Comparison of ENCODE assay signal across 26 cellular contexts in the genomic region with DNA sequence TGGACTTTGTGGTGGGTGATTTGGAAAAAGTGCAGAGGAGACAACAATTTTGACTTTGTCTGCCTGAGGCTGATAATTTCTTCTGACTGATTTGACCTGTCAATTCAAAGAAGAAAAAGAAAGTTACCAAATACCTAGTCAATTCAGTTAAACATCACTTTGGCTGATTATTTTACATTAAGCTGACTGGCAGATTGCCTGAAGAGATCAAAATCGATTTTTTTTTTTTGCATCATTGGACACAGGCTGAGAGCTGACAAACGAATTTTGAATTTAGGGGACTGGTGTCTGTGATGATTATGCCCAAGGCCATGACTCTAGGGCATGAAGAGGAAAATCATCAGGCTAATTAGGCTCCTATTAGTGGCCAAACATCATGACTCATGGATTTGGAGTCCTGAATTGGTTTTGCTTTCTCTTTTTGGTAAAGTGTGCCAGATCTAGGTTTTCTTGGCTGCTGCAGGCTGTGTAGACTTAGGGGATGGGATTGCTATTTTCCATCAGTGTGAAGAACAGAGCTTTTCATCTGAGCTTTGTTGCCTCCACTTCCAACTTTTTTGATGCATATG.
DNase-seq lines count a peak whose midpoint lies in the region; TF ChIP-seq lines count a peak whose summit lies in the region.
"Had no signal": no experiment of that assay in that cellular context is flagged by ENCODE, and none has a peak within 500 bp of the region (broad histone marks: within the 10 kb centered on the region; RNA-seq: fewer than 3 reads in every experiment).

No MANE protein-coding gene starts in this region.

- H3K36me3 Mint-ChIP-seq in HFFc6 (ENCODE audit: low read depth): no peaks in the 10 kb centered on the region
- H3K36me3 Mint-ChIP-seq: activated naive CD8-positive, alpha-beta T cell treated with anti-CD3 and anti-CD28 coated beads, Interleukin-2, amount 10 ng/mL, durations not matched to agents 7 days and 5 days; stimulated activated naive B cell treated with anti-CD40 and anti-IgM and Interleukin-4, amounts not matched to agents 10 μg/mL and 1 μg/mL and 100 μg/mL, for 72 hours; type B pancreatic cell had no signal

- H3K4me1 Mint-ChIP-seq in HFFc6 (ENCODE audit: low read depth): peaks cover 62% of the 10 kb centered on the region
- H3K4me1 Mint-ChIP-seq: activated naive CD8-positive, alpha-beta T cell treated with anti-CD3 and anti-CD28 coated beads, Interleukin-2, amount 10 ng/mL, durations not matched to agents 7 days and 5 days; stimulated activated naive B cell treated with anti-CD40 and anti-IgM and Interleukin-4, amounts not matched to agents 10 μg/mL and 1 μg/mL and 100 μg/mL, for 72 hours had no signal

- DNase-seq in COR-L47 (lab: John Stamatoyannopoulos, UW): peak; percentile 31
- DNase-seq in HFFc6: peak; percentile 59
- DNase-seq in NCI-H446 treated with DMSO at 0.1 percent for 48 hours (lab: John Stamatoyannopoulos, UW): peak; percentile 51
- peak; percentile 50 for DNase-seq in astrocyte of the hippocampus (ENCODE audit: low read depth, low spot score)
- DNase-seq in kidney glomerular epithelial cell (lab: John Stamatoyannopoulos, UW): no peak
- no peak for DNase-seq in GM03348 (ENCODE audit: low spot score)
- no peak for DNase-seq in ACHN
- no peak for DNase-seq in NCI-H1436 (lab: John Stamatoyannopoulos, UW)
- DNase-seq: activated gamma-delta T cell; activated naive CD8-positive, alpha-beta T cell treated with anti-CD3 and anti-CD28 coated beads, Interleukin-2, amount 10 ng/mL, durations not matched to agents 7 days and 5 days; activated T-cell treated with anti-CD3 and anti-CD28 coated beads, Interleukin-2, amount 50 U/mL, for 24 hours; caudate nucleus; cortex of kidney; DMS153; effector memory CD8-positive, alpha-beta T cell; GM23248; left ventricle myocardium inferior; mesenchymal stem cell; NCI-H187; NCI-H774; nephron progenitor cell; PC-3; stimulated activated naive B cell treated with anti-CD40 and anti-IgM and Interleukin-4, amounts not matched to agents 10 μg/mL and 1 μg/mL and 100 μg/mL, for 72 hours; substantia nigra; T-helper 2 cell had no signal

- in situ Hi-C loops in ACHN (cut with HindIII; ENCODE audit: low pct_ligation_motif_present, low pct_unique_long_range_greater_than_20kb, low sequenced_read_pairs): no loop called here

- H3K4me3 Mint-ChIP-seq in HFFc6: peak overlapping the region; percentile 56
- H3K4me3 Mint-ChIP-seq: activated naive CD8-positive, alpha-beta T cell treated with anti-CD3 and anti-CD28 coated beads, Interleukin-2, amount 10 ng/mL, durations not matched to agents 7 days and 5 days; activated T-cell treated with anti-CD3 and anti-CD28 coated beads, Interleukin-2, amount 50 U/mL, for 24 hours; effector memory CD8-positive, alpha-beta T cell; nephron progenitor cell; stimulated activated naive B cell treated with anti-CD40 and anti-IgM and Interleukin-4, amounts not matched to agents 10 μg/mL and 1 μg/mL and 100 μg/mL, for 72 hours; type B pancreatic cell had no signal

- H3K27me3 Mint-ChIP-seq in HFFc6 (ENCODE audit: insufficient read depth): no peaks in the 10 kb centered on the region; the same call in 1 of the 2 replicates
- H3K27me3 Mint-ChIP-seq: activated naive CD8-positive, alpha-beta T cell treated with anti-CD3 and anti-CD28 coated beads, Interleukin-2, amount 10 ng/mL, durations not matched to agents 7 days and 5 days; activated T-cell treated with anti-CD3 and anti-CD28 coated beads, Interleukin-2, amount 50 U/mL, for 24 hours; effector memory CD8-positive, alpha-beta T cell; stimulated activated naive B cell treated with anti-CD40 and anti-IgM and Interleukin-4, amounts not matched to agents 10 μg/mL and 1 μg/mL and 100 μg/mL, for 72 hours; type B pancreatic cell had no signal

- TF ChIP-seq CTCF in HFFc6 (IDR thresholded peaks at IDR 0.05): no peak

- no peaks in the 10 kb centered on the region for H3K9me3 Mint-ChIP-seq in HFFc6

- H3K27ac Mint-ChIP-seq in HFFc6: peak overlapping the region; percentile 67
- H3K27ac Mint-ChIP-seq: activated naive CD8-positive, alpha-beta T cell treated with anti-CD3 and anti-CD28 coated beads, Interleukin-2, amount 10 ng/mL, durations not matched to agents 7 days and 5 days; activated T-cell treated with anti-CD3 and anti-CD28 coated beads, Interleukin-2, amount 50 U/mL, for 24 hours; effector memory CD8-positive, alpha-beta T cell; nephron progenitor cell; stimulated activated naive B cell treated with anti-CD40 and anti-IgM and Interleukin-4, amounts not matched to agents 10 μg/mL and 1 μg/mL and 100 μg/mL, for 72 hours; type B pancreatic cell had no signal

Comparison
In these comparisons a context has a peak if more than half of its experiments do, and no peak if none do; other contexts are left out.
1. DNase-seq: peak in COR-L47 (single experiment), HFFc6 (single experiment), NCI-H446 treated with DMSO at 0.1 percent for 48 hours (single experiment) and astrocyte of the hippocampus (single experiment); none in kidney glomerular epithelial cell (single experiment), GM03348 (single experiment), ACHN (single experiment) and NCI-H1436 (single experiment).